26 cellular contexts compared by ENCODE assay signal in the genomic region with DNA sequence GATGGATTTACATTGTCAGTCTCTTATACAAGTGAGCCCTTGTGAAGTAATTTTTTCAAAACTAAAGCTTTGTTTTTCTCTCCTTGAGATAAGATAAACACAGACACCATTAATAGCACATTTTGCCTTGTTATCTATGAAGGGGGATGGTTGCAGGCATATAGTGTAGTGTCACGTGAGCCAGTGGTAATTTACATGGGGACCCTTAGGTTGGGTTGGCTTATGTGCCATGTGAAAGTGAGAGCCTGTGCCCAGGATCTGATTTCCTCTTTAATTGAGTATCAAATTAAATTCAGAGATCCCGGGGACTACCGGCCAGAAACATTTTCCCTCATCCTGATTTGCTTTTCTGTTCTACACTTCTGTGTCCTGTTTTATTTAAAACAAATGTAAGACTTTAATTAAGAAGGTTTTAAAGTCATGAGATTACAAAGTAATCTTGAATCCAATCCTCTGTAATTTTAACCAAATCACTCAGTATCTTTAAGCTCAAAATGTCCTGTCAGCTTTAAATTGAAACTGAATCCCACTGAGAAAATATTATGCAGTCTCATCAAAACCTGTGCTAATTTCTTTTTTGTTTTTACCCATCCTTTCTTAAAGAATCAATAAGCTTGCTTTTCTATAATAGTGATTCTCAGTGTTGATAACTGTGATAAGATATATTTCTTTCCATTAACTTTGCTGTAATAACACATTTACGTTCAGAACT.
"Had no signal": no experiment of that assay in that cellular context is flagged by ENCODE, and none has a peak within 500 bp of the region (broad histone marks: within the 10 kb centered on the region; RNA-seq: fewer than 3 reads in every experiment).

No MANE protein-coding gene starts in this region.

- DNase-seq: activated CD4-positive, alpha-beta T cell treated with anti-CD3 and anti-CD28 coated beads for 48 hours; activated CD4-positive, alpha-beta T cell treated with anti-CD3 and anti-CD28 coated beads, Interleukin-2, amount 50 U/mL, for 4 hours; activated CD4-positive, CD25-positive, alpha-beta regulatory T cell treated with anti-CD3 and anti-CD28 coated beads, Interleukin-2, amount 50 U/mL, for 72 hours; activated CD8-positive, alpha-beta memory T cell treated with anti-CD3 and anti-CD28 coated beads, Interleukin-2, amount 50 U/mL, for 48 hours; activated CD8-positive, alpha-beta T cell treated with anti-CD3 and anti-CD28 coated beads, Interleukin-2, amount 10 ng/mL, durations not matched to agents 7 days and 5 days; activated naive CD4-positive, alpha-beta T cell treated with anti-CD3 and anti-CD28 coated beads, Interleukin-2, amount 50 U/mL, for 16 hours; activated naive CD8-positive, alpha-beta T cell treated with anti-CD3 and anti-CD28 coated beads, Interleukin-2, amount 10 ng/mL, durations not matched to agents 7 days and 5 days; activated T-cell treated with anti-CD3 and anti-CD28 coated beads, Interleukin-2, amount 50 U/mL, for 1 hour; adrenal gland; anterior cingulate cortex; caudate nucleus; Karpas-422; MM.1S; NCI-H1105; NCI-H1436; NCI-H187; NCI-H2081; NCI-H446; NCI-H524; Peyer's patch; Right ventricle myocardium superior; SJCRH30; T-helper 17 cell; T-helper 9 cell had no signal

- H3K9me3 ChIP-seq: adrenal gland, Peyer's patch, SJCRH30 had no signal

- H3K4me1 ChIP-seq: SJCRH30 had no signal

- ATAC-seq: activated CD8-positive, alpha-beta T cell treated with anti-CD3 and anti-CD28 coated beads, Interleukin-2, amount 10 ng/mL, durations not matched to agents 7 days and 5 days; T-helper 17 cell; WTC11 had no signal

- H3K27ac ChIP-seq: adrenal gland, Peyer's patch, RWPE1, SJCRH30 had no signal

- H3K4me3 ChIP-seq: adrenal gland, Peyer's patch, SJCRH30 had no signal

- H3K36me3 ChIP-seq: adrenal gland, Peyer's patch, SJCRH30 had no signal

- H3K27me3 ChIP-seq: adrenal gland, Peyer's patch, SJCRH30 had no signal
